14 cellular contexts compared by ENCODE assay signal in the genomic region with DNA sequence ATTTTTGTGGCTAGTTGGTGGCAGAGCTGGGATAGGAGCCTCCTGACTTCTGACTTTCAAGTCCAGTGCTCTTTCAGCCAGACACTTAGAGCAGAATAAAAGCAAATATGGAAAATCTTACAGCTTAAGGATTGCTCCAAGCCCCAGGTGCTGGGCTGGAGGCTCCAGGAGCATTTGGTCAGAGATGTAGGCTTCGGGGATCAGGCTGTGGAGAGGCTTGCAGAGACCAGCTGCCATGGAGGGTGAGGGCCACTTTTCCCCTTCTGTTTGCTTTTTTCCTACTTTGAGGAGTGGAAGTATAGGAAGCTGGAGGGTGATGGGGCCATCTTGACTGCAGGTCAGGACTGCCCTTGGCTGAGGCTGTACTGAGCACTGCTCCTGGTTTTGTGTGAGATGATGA. TPM values are rescaled to one million over a fixed set of nuclear protein-coding genes. Genes with fewer than 3 reads are reported as not detected.
DNase-seq lines count a peak whose midpoint lies in the region; ATAC-seq and TF ChIP-seq lines count a peak whose summit lies in the region.
"Had no signal": no experiment of that assay in that cellular context is flagged by ENCODE, and none has a peak within 500 bp of the region (broad histone marks: within the 10 kb centered on the region; RNA-seq: fewer than 3 reads in every experiment).

No MANE protein-coding gene starts in this region.

- no peaks in the 10 kb centered on the region for H3K9me3 Mint-ChIP-seq in T-cell

- intact Hi-C loops in left ventricle myocardium superior (cut with micrococcal nuclease) (loop anchor here (10.0 kb wide), 1 partner anchor 52 kb away; no protein-coding TSS in a partner anchor), spleen (cut with DNase I; ENCODE audit: low total_unique reads) (no loop called here)

- POLR2A ChIA-PET in T-cell (lab: Charles Lee) = interaction anchor here in 1 of 2 donors (0.6 kb wide), 1 partner anchor 54 kb away, joined by 12 read pairs; no protein-coding TSS in a partner anchor

- no peaks in the 10 kb centered on the region for H3K27me3 Mint-ChIP-seq in T-cell

- peaks cover 12% of the 10 kb centered on the region for H3K36me3 Mint-ChIP-seq in T-cell

- TF ChIP-seq CTCF in GM06990 (IDR thresholded peaks at IDR 0.05; ENCODE audit: insufficient read depth, low read length, poor library complexity, severe bottlenecking) (no peak), spleen (IDR thresholded peaks at IDR 0.05 in 8 of 11, conservative IDR thresholded peaks at IDR 0.05 in 3 of 11) (no peak)

- H3K4me1 Mint-ChIP-seq in T-cell = peaks cover 93 to 98% (median 96%) of the 10 kb centered on the region in 3 donors

- peaks cover 50 to 100% (median 96%) of the 10 kb centered on the region in 6 donors for H3K4me1 ChIP-seq in spleen

- peak overlapping the region; percentile 36 for H3K4me3 ChIP-seq in GM06990 (replicated peaks; ENCODE audit: low read depth, low read length)
- peak overlapping the region in 1 of 8 donors; percentile 59 for H3K4me3 ChIP-seq in spleen
- H3K4me3 ChIP-seq: HAP-1, PC-9 had no signal

- no peak for TF ChIP-seq POLR2A in spleen (IDR thresholded peaks at IDR 0.05)

- peak overlapping the region; percentile 56 to 70 (median 63) for H3K4me3 Mint-ChIP-seq in T-cell

- WGBS in spleen, 5 donors = 50 to 100% (median 89%) methylated on average over 1 of the region's 1 CpG

- H3K9me3 ChIP-seq in spleen = no peaks in the 10 kb centered on the region
- H3K9me3 ChIP-seq: HAP-1 had no signal

- H3K36me3 ChIP-seq in GM06990 (ENCODE audit: control insufficient read depth, insufficient read depth, low read length) (peaks cover 13% of the 10 kb centered on the region), spleen (peaks cover 0 to 75% (median 2%) of the 10 kb centered on the region in 6 donors)
- H3K36me3 ChIP-seq: HAP-1 had no signal

- H3K27ac Mint-ChIP-seq in T-cell = peak overlapping the region; percentile 86 to 92

- H3K27me3 ChIP-seq in GM06990 (replicated peaks; ENCODE audit: control insufficient read depth, insufficient read depth, low read length) = no peaks in the 10 kb centered on the region
- H3K27me3 ChIP-seq in spleen (replicated peaks in 1 of 7) = no peaks in the 10 kb centered on the region

- CTCF ChIA-PET in T-cell (lab: Charles Lee) = no interaction called here

- H3K27ac ChIP-seq in spleen = peak overlapping the region in 5 of 8 donors; percentile 71 to 85 (median 74)
- H3K27ac ChIP-seq: PC-9 had no signal

- ATAC-seq in T-cell (replicated peaks in 1 of 4) (no peak), left ventricle myocardium superior (peak; percentile 1), GM19463 (IDR thresholded peaks at IDR 0.05; ENCODE audit: unreplicated experiment) (no peak), GM18907 (IDR thresholded peaks at IDR 0.05; ENCODE audit: unreplicated experiment) (no peak)

- DNase-seq in GM06990 (ENCODE audit: extremely low read depth, insufficient read length) (no peak), T-cell (no peak), left ventricle myocardium superior (no peak), spleen (no peak), DMS 273 (lab: John Stamatoyannopoulos, UW; ENCODE audit: unreplicated experiment) (no peak)
- DNase-seq: activated CD8-positive, alpha-beta memory T cell treated with anti-CD3 and anti-CD28 coated beads, Interleukin-2, amount 50 U/mL, for 4 hours; DMS153; NCI-H2081 treated with DMSO at 0.1 percent for 48 hours; PC-9; stimulated activated CD4-positive, alpha-beta T cell treated with anti-CD3 and anti-CD28 coated beads, Interleukin-15, amount 100 ng/mL, for 24 hours; stimulated activated CD8-positive, alpha-beta memory T cell treated with anti-CD3 and anti-CD28 coated beads, Interleukin-4, amount 100 ng/mL, for 48 hours had no signal

RNA-seq across cellular contexts. Expression of a gene that starts 58.9 kb away (rescaled TPM):
- total RNA-seq in T-cell = 10 to 100 TPM; 15.9 to 36.5 (median 24.9) TPM
- 115 TPM for total RNA-seq in left ventricle myocardium superior
- total RNA-seq in spleen = 100 to 1,000 TPM in 1 of 7 donors, 10 to 100 TPM in 6; 63.2 to 122 (median 84.4) TPM
- 10 to 100 TPM; 17.5 to 48.3 (median 26.5) TPM for polyA plus RNA-seq in spleen
